16 cellular contexts compared by ENCODE assay signal in genomic region chr21:46119565-46120271, GRCh38. TPM values are rescaled to one million over a fixed set of nuclear protein-coding genes. Genes with fewer than 3 reads are reported as not detected.
DNase-seq lines count a peak whose midpoint lies in the region; ATAC-seq and TF ChIP-seq lines count a peak whose summit lies in the region.
"Had no signal": no experiment of that assay in that cellular context is flagged by ENCODE, and none has a peak within 500 bp of the region (broad histone marks: within the 10 kb centered on the region; RNA-seq: fewer than 3 reads in every experiment).

No MANE protein-coding gene starts in this region.

- POLR2A ChIA-PET in IMR-90 (lab: Charles Lee; ENCODE audit: unreplicated experiment), result no interaction called here

- TF ChIP-seq RAD21 in IMR-90 (IDR thresholded peaks at IDR 0.05; ENCODE audit: low read length), result no peak

- peaks cover 98% of the 10 kb centered on the region for H3K36me3 ChIP-seq in IMR-90 (ENCODE audit: control insufficient read depth, insufficient read depth, low read length)

- H3K4me1 Mint-ChIP-seq in CD14-positive monocyte (no peaks in the 10 kb centered on the region), HFFc6 (ENCODE audit: low read depth) (peaks cover 19% of the 10 kb centered on the region)
- H3K4me1 Mint-ChIP-seq: activated T-helper 17 cell treated with anti-CD3 and anti-CD28 coated beads, Interleukin-2, amount 50 U/mL, for 72 hours; brain; CD8-positive, alpha-beta memory T cell had no signal

- H4K20me1 ChIP-seq in IMR-90 (ENCODE audit: insufficient read depth, low read length), result peaks cover 91% of the 10 kb centered on the region

- H3K4me3 ChIP-seq in IMR-90 (ENCODE audit: insufficient read depth, low read depth, low read length) (no peak overlapping the region), right cardiac atrium (ENCODE audit: low read length) (no peak overlapping the region)
- H3K4me3 ChIP-seq: prostate gland had no signal

- no peak for ATAC-seq in IMR-90 (ENCODE audit: low read depth)
- no peak for ATAC-seq in right cardiac atrium
- ATAC-seq in sciatic nerve, result no peak
- no peak for ATAC-seq in HG03342 (IDR thresholded peaks at IDR 0.05; ENCODE audit: unreplicated experiment)
- ATAC-seq: activated T-helper 17 cell treated with anti-CD3 and anti-CD28 coated beads, Interleukin-2, amount 50 U/mL, for 72 hours had no signal

- H3K18ac ChIP-seq in IMR-90 (ENCODE audit: low read depth, low read length), result no peak overlapping the region

- BruUV-seq in IMR-90 (replicated peaks; lab: Mats Ljungman, UMichigan), result no TSS peak

- H3K9me3 ChIP-seq in IMR-90 (ENCODE audit: control insufficient read depth, insufficient read depth, low read length), result peaks cover 4% of the 10 kb centered on the region
- H3K9me3 ChIP-seq in right cardiac atrium (ENCODE audit: control insufficient read depth, low read length), result no peaks in the 10 kb centered on the region
- H3K9me3 ChIP-seq: prostate gland had no signal

- H3K4ac ChIP-seq in IMR-90 (ENCODE audit: low read depth, low read length), result no peak overlapping the region

- no peak overlapping the region for H2BK120ac ChIP-seq in IMR-90 (ENCODE audit: low read depth, low read length)

- peak overlapping the region; percentile 51 for H2AFZ ChIP-seq in IMR-90 (replicated peaks; ENCODE audit: low read length, poor library complexity)

- CTCF ChIA-PET in IMR-90 (lab: Yijun Ruan, JAX), result no interaction called here

- no peak overlapping the region for H3K56ac ChIP-seq in IMR-90 (ENCODE audit: extremely low read depth, insufficient read depth, low read length)

- in situ Hi-C loops in IMR-90 (cut with MboI; ENCODE audit: low sequenced_read_pairs), result no loop called here

- 92% methylated on average over 7 of the region's 20 CpGs; no CpG with 5 or more reads in 1 of the 2 experiments for WGBS in IMR-90 (ENCODE audit: extremely low coverage in 2 of 2, insufficient read length in 1 of 2), 2 experiments
- WGBS in right cardiac atrium, result 92% methylated on average over 20 of the region's 20 CpGs

- H3K14ac ChIP-seq in IMR-90 (replicated peaks; ENCODE audit: low read depth, low read length), result no peak overlapping the region

- H3K9ac ChIP-seq in IMR-90 (ENCODE audit: low read depth, low read length), result no peak overlapping the region

- H2BK15ac ChIP-seq in IMR-90 (ENCODE audit: low read depth, low read length), result no peak overlapping the region

- no peak overlapping the region for H2BK20ac ChIP-seq in IMR-90 (ENCODE audit: low read depth, low read length)

- H3K9me1 ChIP-seq in IMR-90 (ENCODE audit: insufficient read depth, low read length), result peaks cover 27% of the 10 kb centered on the region

- H3K27me3 Mint-ChIP-seq in CD14-positive monocyte (ENCODE audit: low read depth in 3 of 3) (peaks cover 2 to 3% (median 2%) of the 10 kb centered on the region in 3 donors), HFFc6 (ENCODE audit: insufficient read depth) (peaks cover 2% of the 10 kb centered on the region; the same call in 1 of the 2 replicates)
- H3K27me3 Mint-ChIP-seq: activated T-helper 17 cell treated with anti-CD3 and anti-CD28 coated beads, Interleukin-2, amount 50 U/mL, for 72 hours; CD8-positive, alpha-beta memory T cell had no signal

- dilution Hi-C loops in IMR-90 (cut with HindIII; ENCODE audit: low sequenced_read_pairs, unreplicated experiment), result no loop called here

- DNase-seq in CD14-positive monocyte (ENCODE audit: low spot score) (peak; percentile 42), IMR-90 (no peak), right cardiac atrium (peak; percentile 8 to 52 (median 39)), sciatic nerve (ENCODE audit: low spot score) (peak; percentile 56), HFFc6 (no peak), amygdala (lab: John Stamatoyannopoulos, UW) (no peak)
- DNase-seq: effector CD8-positive, alpha-beta T cell; GOT3; NCI-H146; NCI-H510A treated with DMSO at 0.1 percent for 48 hours had no signal

- no peak overlapping the region for H4K8ac ChIP-seq in IMR-90 (ENCODE audit: low read depth in 2 of 2, low read length in 2 of 2)

- no peak overlapping the region for H3K4me3 Mint-ChIP-seq in CD14-positive monocyte
- H3K4me3 Mint-ChIP-seq in HFFc6, result no peak overlapping the region
- H3K4me3 Mint-ChIP-seq: activated T-helper 17 cell treated with anti-CD3 and anti-CD28 coated beads, Interleukin-2, amount 50 U/mL, for 72 hours; brain; CD8-positive, alpha-beta memory T cell had no signal

- peak overlapping the region; percentile 0 for H2BK5ac ChIP-seq in IMR-90 (ENCODE audit: low read depth, low read length, poor library complexity, severe bottlenecking)

- TF ChIP-seq POLR2A in IMR-90 (IDR thresholded peaks at IDR 0.05; ENCODE audit: low read depth, low read length), result no peak

- peaks cover 24 to 100% of the 10 kb centered on the region in 2 experiments for H3K79me1 ChIP-seq in IMR-90 (ENCODE audit: low read depth in 1 of 2, low read length in 2 of 2)

- peaks cover 9% of the 10 kb centered on the region; the same call in 1 of the 2 replicates for H3K4me1 ChIP-seq in IMR-90 (ENCODE audit: control insufficient read depth, insufficient read depth, low read length)
- no peaks in the 10 kb centered on the region for H3K4me1 ChIP-seq in right cardiac atrium (ENCODE audit: control insufficient read depth, insufficient read depth, low read length)
- H3K4me1 ChIP-seq: prostate gland had no signal

- H3K36me3 Mint-ChIP-seq in CD14-positive monocyte (no peaks in the 10 kb centered on the region), HFFc6 (ENCODE audit: low read depth) (peaks cover 27% of the 10 kb centered on the region)

- H3K27ac ChIP-seq in IMR-90 (ENCODE audit: insufficient read depth, low read length) (no peak overlapping the region), right cardiac atrium (ENCODE audit: low read length) (no peak overlapping the region)
- H3K27ac ChIP-seq: prostate gland had no signal

- H2AK5ac ChIP-seq in IMR-90 (ENCODE audit: low read depth, low read length), result no peak overlapping the region

- peak overlapping the region; percentile 91 for H2AK9ac ChIP-seq in IMR-90 (replicated peaks; ENCODE audit: low read depth, low read length, poor library complexity)

- H3K27ac Mint-ChIP-seq in CD14-positive monocyte (no peak overlapping the region), HFFc6 (no peak overlapping the region)
- H3K27ac Mint-ChIP-seq: activated T-helper 17 cell treated with anti-CD3 and anti-CD28 coated beads, Interleukin-2, amount 50 U/mL, for 72 hours; brain; CD8-positive, alpha-beta memory T cell had no signal

- H3K4me2 ChIP-seq in IMR-90 (ENCODE audit: low read depth, low read length), result no peak overlapping the region

- H3K27me3 ChIP-seq in IMR-90 (ENCODE audit: control insufficient read depth, insufficient read depth, low read length) (no peaks in the 10 kb centered on the region), right cardiac atrium (ENCODE audit: control insufficient read depth, insufficient read depth) (no peaks in the 10 kb centered on the region)

- TF ChIP-seq CTCF in CD14-positive monocyte (IDR thresholded peaks at IDR 0.05), result no peak
- TF ChIP-seq CTCF in IMR-90 (conservative IDR thresholded peaks at IDR 0.05; ENCODE audit: low read depth, low read length), result no peak
- TF ChIP-seq CTCF in HFFc6 (IDR thresholded peaks at IDR 0.05), result no peak

- intact Hi-C loops in CD14-positive monocyte (cut with micrococcal nuclease) (no loop called here), IMR-90 (cut with micrococcal nuclease) (no loop called here), right cardiac atrium (cut with DNase I) (loop anchor here in 1 of 4 donors (10.0 kb wide), 1 partner anchor 115 kb away; no protein-coding TSS in a partner anchor), sciatic nerve (cut with DNase I) (no loop called here)

- no peak overlapping the region for H3K23ac ChIP-seq in IMR-90 (ENCODE audit: low read depth, low read length)

- no peak overlapping the region for H4K5ac ChIP-seq in IMR-90 (ENCODE audit: low read depth, low read length)

- no peak overlapping the region for H4K91ac ChIP-seq in IMR-90 (ENCODE audit: insufficient read depth, low read depth, low read length)

- peaks cover 0 to 13% (median 7%) of the 10 kb centered on the region in 7 donors for H3K9me3 Mint-ChIP-seq in CD14-positive monocyte
- H3K9me3 Mint-ChIP-seq in HFFc6, result no peaks in the 10 kb centered on the region
- H3K9me3 Mint-ChIP-seq: activated T-helper 17 cell treated with anti-CD3 and anti-CD28 coated beads, Interleukin-2, amount 50 U/mL, for 72 hours had no signal

TF ChIP-seq in IMR-90, 13 proteins besides CTCF, POLR2A, EP300 and RAD21 (continues in another document):
- TF ChIP-seq NFE2L2 (IDR thresholded peaks at IDR 0.05; ENCODE audit: low read depth, low read length) (no peak), FOS (IDR thresholded peaks at IDR 0.05; ENCODE audit: low read depth, low read length) (no peak), CHD1 (IDR thresholded peaks at IDR 0.05; ENCODE audit: low read depth, low read length) (no peak), RCOR1 (IDR thresholded peaks at IDR 0.05; ENCODE audit: insufficient replicate concordance, low read length) (no peak)
- TF ChIP-seq, protein P1, sequence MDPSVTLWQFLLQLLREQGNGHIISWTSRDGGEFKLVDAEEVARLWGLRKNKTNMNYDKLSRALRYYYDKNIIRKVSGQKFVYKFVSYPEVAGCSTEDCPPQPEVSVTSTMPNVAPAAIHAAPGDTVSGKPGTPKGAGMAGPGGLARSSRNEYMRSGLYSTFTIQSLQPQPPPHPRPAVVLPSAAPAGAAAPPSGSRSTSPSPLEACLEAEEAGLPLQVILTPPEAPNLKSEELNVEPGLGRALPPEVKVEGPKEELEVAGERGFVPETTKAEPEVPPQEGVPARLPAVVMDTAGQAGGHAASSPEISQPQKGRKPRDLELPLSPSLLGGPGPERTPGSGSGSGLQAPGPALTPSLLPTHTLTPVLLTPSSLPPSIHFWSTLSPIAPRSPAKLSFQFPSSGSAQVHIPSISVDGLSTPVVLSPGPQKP (IDR thresholded peaks at IDR 0.05; ENCODE audit: borderline replicate concordance, low read depth, low read length), result no peak

RNA-seq across cellular contexts. Expression of gene COL6A2, which starts 21.8 kb away (rescaled TPM):
- polyA plus RNA-seq in CD14-positive monocyte (not detected), IMR-90 (2012; rRNA removed) (1,065 and 1,165 TPM in 2 replicates), right cardiac atrium (210 TPM)
- total RNA-seq in IMR-90 (2012; rRNA removed) (208 and 222 TPM in 2 replicates), right cardiac atrium (100 to 1,000 TPM; 198 to 323 (median 274) TPM), sciatic nerve (397 TPM)
- polyA plus RNA-seq in IMR-90 (2012; cell fraction: cytosol; rRNA removed), result 753 and 1,846 TPM in 2 replicates
- polyA plus RNA-seq in IMR-90 (2012; cell fraction: nucleus; rRNA removed; ENCODE audit: low replicate concordance), result 2,830 and 5,552 TPM in 2 replicates
- 100 to 1,000 TPM; 426 to 514 (median 467) TPM for total RNA-seq in HFFc6 (2021; fragmentation: NEBNext Ultra II Directional; extraction: Animal tissue kit (Norgen Biotek cat#: 25700))

RNA-seq across cellular contexts. Expression of gene FTCD, which starts 35.7 kb away (rescaled TPM):
- not detected for polyA plus RNA-seq in CD14-positive monocyte
- not detected in 2 replicates for total RNA-seq in IMR-90 (2012; rRNA removed)
- 0.19 and 0.55 TPM in 2 replicates for polyA plus RNA-seq in IMR-90 (2012; rRNA removed)
- polyA plus RNA-seq in IMR-90 (2012; cell fraction: cytosol; rRNA removed), result 0.16 and 0.28 TPM in 2 replicates
- 2.0 and 4.9 TPM in 2 replicates for polyA plus RNA-seq in IMR-90 (2012; cell fraction: nucleus; rRNA removed; ENCODE audit: low replicate concordance)
- 1 to 10 TPM; 1.6 to 3.5 (median 2.0) TPM for total RNA-seq in right cardiac atrium
- 1.00 TPM for polyA plus RNA-seq in right cardiac atrium
- total RNA-seq in sciatic nerve, result 2.9 TPM
- total RNA-seq in HFFc6 (2021; fragmentation: NEBNext Ultra II Directional; extraction: Animal tissue kit (Norgen Biotek cat#: 25700)), result 1 to 10 TPM in 1 of 6 experiments, under 1 TPM in 4, not detected in 1; 0.12 to 1.2 (median 0.17) TPM
- total RNA-seq: CD8-positive, alpha-beta memory T cell; LHCN-M2 had no signal
- polyA plus RNA-seq: CD8-positive, alpha-beta memory T cell had no signal

Comparison
In these comparisons a context has a peak if more than half of its experiments do, and no peak if none do; other contexts are left out.
1. DNase-seq: peak in CD14-positive monocyte (single experiment), right cardiac atrium (3 of 3) and sciatic nerve (single experiment); none in IMR-90 (single experiment), HFFc6 (single experiment) and amygdala (0 of 56).